In the genomic region with DNA sequence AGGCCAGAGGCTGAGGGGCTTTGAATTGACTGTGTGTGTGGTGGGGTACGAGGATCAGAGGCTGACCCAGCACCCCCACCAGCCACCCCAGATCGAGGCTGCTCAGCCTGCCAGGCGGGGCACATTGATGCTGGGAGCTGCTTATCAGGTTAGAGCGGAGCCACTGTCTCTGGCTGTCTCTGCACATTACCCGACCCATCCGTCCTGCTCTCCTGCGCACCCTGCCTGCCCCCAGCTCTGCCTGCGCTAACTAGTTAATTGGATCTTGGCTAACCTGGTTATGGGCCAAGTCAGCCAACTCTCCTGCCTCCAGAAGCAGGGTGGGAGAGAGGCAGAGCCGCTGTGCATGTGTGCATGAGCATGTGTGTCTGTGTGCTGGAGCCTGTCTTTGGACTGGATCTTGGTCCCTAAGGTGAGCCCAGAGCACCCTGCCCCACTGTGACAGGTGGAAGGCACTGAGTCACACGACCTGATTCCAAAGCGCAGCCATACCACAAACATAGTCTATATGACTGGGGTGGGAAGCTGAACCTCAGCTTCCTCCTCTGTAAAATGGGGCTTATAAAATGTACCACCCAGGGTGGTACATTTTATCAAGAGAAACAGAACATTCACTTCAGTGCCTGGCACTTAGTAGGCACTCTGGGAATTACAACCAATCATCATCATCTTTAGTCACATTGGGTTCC, we compare ENCODE assay signal across 14 cellular contexts. TPM values are rescaled to one million over a fixed set of nuclear protein-coding genes. Genes with fewer than 3 reads are reported as not detected.
DNase-seq lines count a peak whose midpoint lies in the region; ATAC-seq, FAIRE-seq and TF ChIP-seq lines count a peak whose summit lies in the region.
"Had no signal": no experiment of that assay in that cellular context is flagged by ENCODE, and none has a peak within 500 bp of the region (broad histone marks: within the 10 kb centered on the region; RNA-seq: fewer than 3 reads in every experiment).

No MANE protein-coding gene starts in this region.

- intact Hi-C loops in kidney (cut with DNase I), result no loop called here

- WGBS in suprapubic skin, result 45% methylated on average over 5 of the region's 11 CpGs

- no peak for TF ChIP-seq EP300 in suprapubic skin (IDR thresholded peaks at IDR 0.05)

- H3K9me3 ChIP-seq in HUES48 (ENCODE audit: control insufficient read depth, insufficient read depth, low read length), result no peaks in the 10 kb centered on the region
- no peaks in the 10 kb centered on the region for H3K9me3 ChIP-seq in kidney (ENCODE audit: control insufficient read depth in 1 of 2, low read length in 2 of 2)
- no peaks in the 10 kb centered on the region for H3K9me3 ChIP-seq in suprapubic skin

- peaks cover 91% of the 10 kb centered on the region for H3K4me1 Mint-ChIP-seq in WTC11
- H3K4me1 Mint-ChIP-seq: natural killer cell had no signal

- POLR2A ChIA-PET in WTC11 (lab: Charles Lee), result interaction anchor here (0.6 to 3.4 kb wide), 14 partner anchors 11 to 515 kb away, joined by 3 to 54 read pairs (median 7); a partner anchor contains a TSS

- FAIRE-seq in kidney (lab: Jason Lieb, UNC), result no peak
- FAIRE-seq: GM12878 had no signal

- H3K4me3 Mint-ChIP-seq in WTC11, result peak overlapping the region; percentile 67
- H3K4me3 Mint-ChIP-seq: activated CD8-positive, alpha-beta T cell treated with anti-CD3 and anti-CD28 coated beads for 36 hours; natural killer cell had no signal

- peak overlapping the region; percentile 6; the same call in 1 of the 2 replicates for H3K9ac ChIP-seq in HUES48 (ENCODE audit: low read depth, low read length)
- no peak overlapping the region for H3K9ac ChIP-seq in kidney (ENCODE audit: low read length in 2 of 2)

- H3K36me3 ChIP-seq in HUES48 (ENCODE audit: control insufficient read depth, insufficient read depth, low read length) (no peaks in the 10 kb centered on the region), kidney (ENCODE audit: control insufficient read depth in 1 of 2, insufficient read depth in 2 of 2, low read length in 2 of 2) (no peaks in the 10 kb centered on the region), suprapubic skin (no peaks in the 10 kb centered on the region)

- H3K27me3 ChIP-seq in HUES48 (ENCODE audit: control insufficient read depth, insufficient read depth, low read length), result no peaks in the 10 kb centered on the region
- peaks cover 11% of the 10 kb centered on the region for H3K27me3 ChIP-seq in suprapubic skin
- H3K27me3 ChIP-seq: hepatocyte had no signal

- no peak for TF ChIP-seq POLR2A in suprapubic skin (IDR thresholded peaks at IDR 0.05)

- CTCF ChIA-PET in WTC11 (lab: Charles Lee), result interaction anchor here (0.8 to 5.8 kb wide), 26 partner anchors 11 to 169 kb away, joined by 3 to 79 read pairs (median 6); a partner anchor contains a TSS

- peak overlapping the region; percentile 100 for H3K27ac Mint-ChIP-seq in WTC11
- H3K27ac Mint-ChIP-seq: activated CD8-positive, alpha-beta T cell treated with anti-CD3 and anti-CD28 coated beads for 36 hours; HFFc6; natural killer cell had no signal

- H3K27me3 Mint-ChIP-seq in WTC11 (ENCODE audit: low read depth), result no peaks in the 10 kb centered on the region

- ATAC-seq in WTC11 (peak; percentile 14), HG03521 (IDR thresholded peaks at IDR 0.05; ENCODE audit: unreplicated experiment) (no peak)
- ATAC-seq: activated CD8-positive, alpha-beta T cell treated with anti-CD3 and anti-CD28 coated beads for 36 hours; GM12878; natural killer cell had no signal

- TF ChIP-seq CTCF in WTC11 (IDR thresholded peaks at IDR 0.05) (no peak), kidney (IDR thresholded peaks at IDR 0.05; ENCODE audit: borderline replicate concordance, extremely low read depth, insufficient read depth) (no peak), suprapubic skin (IDR thresholded peaks at IDR 0.05) (no peak)

- H3K4me1 ChIP-seq in HUES48 (ENCODE audit: control insufficient read depth, insufficient read depth, low read length), result peaks cover 67% of the 10 kb centered on the region
- H3K4me1 ChIP-seq in kidney (ENCODE audit: control insufficient read depth in 1 of 2, insufficient read depth in 1 of 2, low read depth in 1 of 2, low read length in 2 of 2), result peaks cover 52 to 55% of the 10 kb centered on the region in 2 donors
- H3K4me1 ChIP-seq in suprapubic skin, result peaks cover 42% of the 10 kb centered on the region

- H3K27ac ChIP-seq in HUES48 (ENCODE audit: low read depth, low read length), result peak overlapping the region; percentile 97
- no peak overlapping the region for H3K27ac ChIP-seq in kidney (ENCODE audit: low read depth in 2 of 2, low read length in 2 of 2)
- peak overlapping the region; percentile 10 for H3K27ac ChIP-seq in suprapubic skin
- H3K27ac ChIP-seq: hepatocyte had no signal

- no peaks in the 10 kb centered on the region for H3K36me3 Mint-ChIP-seq in WTC11
- H3K36me3 Mint-ChIP-seq: natural killer cell had no signal

- no peaks in the 10 kb centered on the region for H3K9me3 Mint-ChIP-seq in WTC11
- H3K9me3 Mint-ChIP-seq: activated CD8-positive, alpha-beta T cell treated with anti-CD3 and anti-CD28 coated beads for 36 hours; HFFc6; natural killer cell had no signal

- H3K4me3 ChIP-seq in HUES48 (ENCODE audit: low read depth, low read length) (peak overlapping the region; percentile 46; the same call in 1 of the 2 replicates), kidney (ENCODE audit: low read length in 2 of 2) (no peak overlapping the region), suprapubic skin (no peak overlapping the region)
- H3K4me3 ChIP-seq: GM12878, hepatocyte had no signal

- peak; percentile 55 for DNase-seq in WTC11 (ENCODE audit: low spot score)
- DNase-seq in kidney, result peak; percentile 53
- no peak for DNase-seq in suprapubic skin (ENCODE audit: low spot score in 2 of 2)
- DNase-seq in NCI-H1092 treated with DMSO at 0.1 percent for 48 hours (lab: John Stamatoyannopoulos, UW), result no peak
- no peak for DNase-seq in activated naive CD4-positive, alpha-beta T cell (lab: John Stamatoyannopoulos, UW)
- DNase-seq: activated CD8-positive, alpha-beta T cell treated with anti-CD3 and anti-CD28 coated beads for 36 hours; cortex of kidney; HFFc6; natural killer cell; stimulated activated CD4-positive, alpha-beta T cell treated with anti-CD3 and anti-CD28 coated beads, Interleukin-4, amount 100 ng/mL, for 24 hours had no signal

TF ChIP-seq in WTC11, 78 proteins besides CTCF, POLR2A, EP300 and RAD21:
- TF ChIP-seq TP53 (CRISPR knock-in tag; IDR thresholded peaks at IDR 0.05) (0 out of 2 replicates have a peak, but pooled peaks have one; percentile 25), GTF2I (CRISPR knock-in tag; conservative IDR thresholded peaks at IDR 0.05) (peak; percentile 90)
- TF ChIP-seq, protein P1, sequence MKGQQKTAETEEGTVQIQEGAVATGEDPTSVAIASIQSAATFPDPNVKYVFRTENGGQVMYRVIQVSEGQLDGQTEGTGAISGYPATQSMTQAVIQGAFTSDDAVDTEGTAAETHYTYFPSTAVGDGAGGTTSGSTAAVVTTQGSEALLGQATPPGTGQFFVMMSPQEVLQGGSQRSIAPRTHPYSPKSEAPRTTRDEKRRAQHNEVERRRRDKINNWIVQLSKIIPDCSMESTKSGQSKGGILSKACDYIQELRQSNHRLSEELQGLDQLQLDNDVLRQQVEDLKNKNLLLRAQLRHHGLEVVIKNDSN (CRISPR knock-in tag; IDR thresholded peaks at IDR 0.05), result peak; percentile 33; the same call in 1 of the 2 replicates
- TF ChIP-seq, protein P2, sequence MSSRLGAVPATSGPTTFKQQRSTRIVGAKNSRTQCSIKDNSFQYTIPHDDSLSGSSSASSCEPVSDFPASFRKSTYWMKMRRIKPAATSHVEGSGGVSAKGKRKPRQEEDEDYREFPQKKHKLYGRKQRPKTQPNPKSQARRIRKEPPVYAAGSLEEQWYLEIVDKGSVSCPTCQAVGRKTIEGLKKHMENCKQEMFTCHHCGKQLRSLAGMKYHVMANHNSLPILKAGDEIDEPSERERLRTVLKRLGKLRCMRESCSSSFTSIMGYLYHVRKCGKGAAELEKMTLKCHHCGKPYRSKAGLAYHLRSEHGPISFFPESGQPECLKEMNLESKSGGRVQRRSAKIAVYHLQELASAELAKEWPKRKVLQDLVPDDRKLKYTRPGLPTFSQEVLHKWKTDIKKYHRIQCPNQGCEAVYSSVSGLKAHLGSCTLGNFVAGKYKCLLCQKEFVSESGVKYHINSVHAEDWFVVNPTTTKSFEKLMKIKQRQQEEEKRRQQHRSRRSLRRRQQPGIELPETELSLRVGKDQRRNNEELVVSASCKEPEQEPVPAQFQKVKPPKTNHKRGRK (CRISPR knock-in tag; IDR thresholded peaks at IDR 0.05; ENCODE audit: borderline replicate concordance), result no peak

RNA-seq across cellular contexts. Expression of a gene that starts 39.7 kb away (rescaled TPM):
- total RNA-seq in WTC11 (2021) (105 to 108 TPM (median 108 TPM) in 3 replicates), kidney (147 TPM), suprapubic skin (100 to 1,000 TPM in 1 of 4 donors, 10 to 100 TPM in 3; 76.2 to 122 (median 89.5) TPM)
- polyA plus RNA-seq in kidney (ENCODE audit: insufficient read depth, low read depth, low replicate concordance), result 37.3 TPM

Comparison
In these comparisons a context has a peak if more than half of its experiments do, and no peak if none do; other contexts are left out.
1. H3K27ac ChIP-seq: peak in HUES48 (single experiment) and suprapubic skin (single experiment); none in kidney (0 of 2).
2. DNase-seq: peak in WTC11 (single experiment) and kidney (single experiment); none in suprapubic skin (0 of 2), NCI-H1092 treated with DMSO at 0.1 percent for 48 hours (single experiment) and activated naive CD4-positive, alpha-beta T cell (0 of 4).